Comparison of ENCODE assay signal across 9 cellular contexts in genomic region chr17:11561281-11561680, GRCh38. TPM values are rescaled to one million over a fixed set of nuclear protein-coding genes. Genes with fewer than 3 reads are reported as not detected.
"Had no signal": no experiment of that assay in that cellular context is flagged by ENCODE, and none has a peak within 500 bp of the region (broad histone marks: within the 10 kb centered on the region; RNA-seq: fewer than 3 reads in every experiment).

No MANE protein-coding gene starts in this region.

- H3K9me3 ChIP-seq: HAP-1 had no signal

- H3K27ac ChIP-seq: GM23248, HL-60 had no signal

- H3K4me3 ChIP-seq: GM23248, HAP-1 had no signal

- ATAC-seq: HCT116, HepG2 had no signal

- H3K4me1 ChIP-seq: HAP-1 had no signal

- H3K36me3 ChIP-seq: HAP-1 had no signal

- DNase-seq: GM23248, GOT3, H7, HFFc6 had no signal

RNA-seq across cellular contexts. Expression of gene DNAH9, which starts 37.0 kb away (rescaled TPM):
- total RNA-seq: GM23248, HepG2, HFFc6, HT1080 had no signal
